7 cellular contexts compared by ENCODE assay signal in the genomic region with DNA sequence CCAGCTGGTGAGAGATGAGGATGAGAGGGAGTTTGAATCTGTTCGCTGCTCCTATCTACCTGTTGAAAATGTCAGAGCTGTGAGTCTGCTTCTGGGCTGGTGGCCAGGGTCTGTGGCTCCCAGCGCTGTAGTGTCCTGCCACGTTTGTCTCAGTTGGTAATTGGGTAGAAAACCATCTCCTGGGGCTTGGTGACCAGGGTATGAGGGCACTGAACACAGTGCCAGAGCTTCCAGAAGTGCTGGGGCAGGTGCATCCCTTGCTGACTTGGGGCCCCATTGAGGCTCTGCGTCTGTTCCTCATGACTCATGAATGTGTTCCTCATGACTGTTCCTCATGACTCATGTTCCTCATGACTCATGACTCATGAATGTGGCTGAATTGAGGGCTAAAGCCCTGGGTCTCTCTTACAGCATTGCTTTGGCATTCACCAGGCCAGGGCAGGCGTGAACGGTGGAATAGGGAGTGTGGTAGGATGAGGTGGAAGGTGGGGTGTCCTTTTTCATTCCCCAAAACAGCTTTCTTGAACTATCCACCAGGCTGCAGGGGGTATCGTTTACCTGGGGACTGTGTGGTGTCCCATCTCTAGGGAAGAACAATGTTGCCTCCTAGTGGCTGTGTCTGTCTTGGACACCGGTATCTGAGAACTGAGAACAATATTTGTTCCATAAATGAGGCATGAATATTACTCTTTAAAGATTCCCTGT.
A peak's percentile ranks its signal among the peaks of the same experiment; 100 is the strongest.
DNase-seq lines count a peak whose midpoint lies in the region; ATAC-seq, FAIRE-seq and TF ChIP-seq lines count a peak whose summit lies in the region.

No MANE protein-coding gene starts in this region.

- peak; percentile 100 for FAIRE-seq in G401.6 (lab: Jason Lieb, UNC)
- no peak for FAIRE-seq in GM12878 (lab: Jason Lieb, UNC)

- ATAC-seq in GM19452 (IDR thresholded peaks at IDR 0.05; ENCODE audit: unreplicated experiment), result peak; percentile 94
- peak; percentile 75 for ATAC-seq in HG03457 (IDR thresholded peaks at IDR 0.05; ENCODE audit: unreplicated experiment)
- ATAC-seq in Panc1, result peak; percentile 98
- ATAC-seq in GM12878, result peak; percentile 90

- H3K4me2 ChIP-seq in GM12878 (ENCODE audit: control insufficient read depth, insufficient read depth), result no peak overlapping the region

- H3K4me1 ChIP-seq in Panc1 (ENCODE audit: control insufficient read depth, insufficient read depth, low read length) (peaks cover 23% of the 10 kb centered on the region), GM12878 (ENCODE audit: control insufficient read depth, insufficient read depth, low read length) (no peaks in the 10 kb centered on the region)

- in situ Hi-C loops in Panc1 (cut with HindIII; ENCODE audit: low pct_unique_long_range_greater_than_20kb, low sequenced_read_pairs) (no loop called here), GM12878 (cut with MboI) (no loop called here)

- no peaks in the 10 kb centered on the region for H3K79me2 ChIP-seq in GM12878 (ENCODE audit: control insufficient read depth, insufficient read depth, low read length)

- SMC1A ChIA-PET in GM12878 (lab: Charles Lee; ENCODE audit: uncharacterized antibody, unreplicated experiment), result interaction anchor here (1.9 kb wide), 1 partner anchor 12 kb away, joined by 7 read pairs; no protein-coding TSS in a partner anchor

- TF ChIP-seq RAD21 in GM12878 (IDR thresholded peaks at IDR 0.05; ENCODE audit: insufficient read depth, low read depth, low read length), result peak; percentile 72

- H3K27ac ChIP-seq in Panc1 (ENCODE audit: low read length) (peak overlapping the region; percentile 80), GM12878 (ENCODE audit: control insufficient read depth, insufficient read depth) (no peak overlapping the region)

- no peak for TF ChIP-seq POLR2A in GM12878 (IDR thresholded peaks at IDR 0.05; ENCODE audit: low read depth, low read length)

- H2AFZ ChIP-seq in GM12878 (ENCODE audit: control insufficient read depth, low read depth, low read length), result no peak overlapping the region

- CTCF ChIA-PET in Panc1 (lab: Charles Lee) (interaction anchor here (0.9 to 1.1 kb wide), 2 partner anchors 256 to 327 kb away, joined by 3 to 7 read pairs; no protein-coding TSS in a partner anchor), GM12878 (lab: Yijun Ruan, JAX) (interaction anchor here (0.7 to 4.1 kb wide), 8 partner anchors 28 to 536 kb away, joined by 3 to 18 read pairs (median 3); no protein-coding TSS in a partner anchor)

- H3K4me3 ChIP-seq in Panc1 (ENCODE audit: low read depth in 2 of 2, low read length in 2 of 2) (no peak overlapping the region), GM12878 (no peak overlapping the region)

- POLR2A ChIA-PET in Panc1 (lab: Charles Lee), result interaction anchor here (0.6 kb wide), 1 partner anchor 909 kb away, joined by 4 read pairs; no protein-coding TSS in a partner anchor
- POLR2A ChIA-PET in GM12878 (lab: Charles Lee), result no interaction called here

- no peaks in the 10 kb centered on the region for H4K20me1 ChIP-seq in GM12878 (ENCODE audit: control insufficient read depth, insufficient read depth)

- WGBS in GM12878 (ENCODE audit: insufficient coverage, insufficient replicate concordance, low lambda C conversion rate, missing lambda C conversion rate), result 9% methylated on average over 8 of the region's 8 CpGs

- DNase-seq in Panc1 (ENCODE audit: low read depth, low spot score) (peak; percentile 97), GM12878 (ENCODE audit: low read depth, low spot score) (peak; percentile 31), islet precursor cell (peak; percentile 98)
- DNase-seq in stimulated activated CD8-positive, alpha-beta memory T cell treated with anti-CD3 and anti-CD28 coated beads, Interleukin-4, amount 100 ng/mL, for 48 hours, result peak; percentile 38

- peak; percentile 36 to 43; a peak in 1 of 4 replicates for TF ChIP-seq EP300 in GM12878 (IDR thresholded peaks at IDR 0.05; ENCODE audit: borderline replicate concordance in 1 of 2, control insufficient read depth in 1 of 2, low read depth in 2 of 2, low read length in 2 of 2)

- no TSS peak for BruUV-seq in Panc1 (replicated peaks; lab: Mats Ljungman, UMichigan)
- BruUV-seq in GM12878 (replicated peaks; lab: Mats Ljungman, UMichigan), result no TSS peak

- no peaks in the 10 kb centered on the region for H3K27me3 ChIP-seq in Panc1 (ENCODE audit: control insufficient read depth, insufficient read depth, low read length)
- H3K27me3 ChIP-seq in GM12878 (replicated peaks in 1 of 2; ENCODE audit: control insufficient read depth in 2 of 2, insufficient read depth in 2 of 2, low read length in 1 of 2), result no peaks in the 10 kb centered on the region

- H3K36me3 ChIP-seq in Panc1 (ENCODE audit: control insufficient read depth, insufficient read depth, low read length) (no peaks in the 10 kb centered on the region), GM12878 (ENCODE audit: control insufficient read depth in 2 of 2, insufficient read depth in 2 of 2, low read length in 1 of 2) (no peaks in the 10 kb centered on the region)

- RAD21 ChIA-PET in GM12878 (lab: Charles Lee; ENCODE audit: unreplicated experiment), result interaction anchor here (1.1 to 1.4 kb wide), 2 partner anchors 78 to 107 kb away, joined by 4 read pairs; no protein-coding TSS in a partner anchor

- intact Hi-C loops in Panc1 (cut with micrococcal nuclease; ENCODE audit: unreplicated experiment) (loop anchor here (5.0 to 10.0 kb wide), 2 partner anchors 105 to 532 kb away; partner anchors contain the start of gene FJX1), GM12878 (cut with micrococcal nuclease; ENCODE audit: unreplicated experiment) (loop anchor here (1.0 to 5.0 kb wide), 4 partner anchors 107 to 532 kb away; partner anchors contain the start of gene FJX1)

- H3K9me3 ChIP-seq in Panc1 (ENCODE audit: control insufficient read depth, insufficient read depth, low read depth, low read length) (no peaks in the 10 kb centered on the region; the same call in 1 of the 2 replicates), GM12878 (replicated peaks; ENCODE audit: control insufficient read depth, insufficient read depth, low read length) (no peaks in the 10 kb centered on the region)

- no peak overlapping the region for H3K9ac ChIP-seq in GM12878 (ENCODE audit: control insufficient read depth, insufficient read depth, low read length)

- TF ChIP-seq CTCF in Panc1 (IDR thresholded peaks at IDR 0.05), result peak; percentile 82
- TF ChIP-seq CTCF in GM12878 (IDR thresholded peaks at IDR 0.05 in 2 of 3, conservative IDR thresholded peaks at IDR 0.05 in 1 of 3; ENCODE audit: control insufficient read depth in 2 of 3, extremely low read depth in 1 of 3, insufficient read depth in 1 of 3, low read depth in 3 of 3, low read length in 3 of 3), result peak; percentile 48 to 62 (median 61); a peak in 5 of 6 replicates

TF ChIP-seq in GM12878, 131 proteins besides CTCF, POLR2A, EP300 and RAD21 (continues in another document):
- peak; percentile 71 for TF ChIP-seq RUNX3 (IDR thresholded peaks at IDR 0.05; ENCODE audit: low read length)
- TF ChIP-seq, protein P1, sequence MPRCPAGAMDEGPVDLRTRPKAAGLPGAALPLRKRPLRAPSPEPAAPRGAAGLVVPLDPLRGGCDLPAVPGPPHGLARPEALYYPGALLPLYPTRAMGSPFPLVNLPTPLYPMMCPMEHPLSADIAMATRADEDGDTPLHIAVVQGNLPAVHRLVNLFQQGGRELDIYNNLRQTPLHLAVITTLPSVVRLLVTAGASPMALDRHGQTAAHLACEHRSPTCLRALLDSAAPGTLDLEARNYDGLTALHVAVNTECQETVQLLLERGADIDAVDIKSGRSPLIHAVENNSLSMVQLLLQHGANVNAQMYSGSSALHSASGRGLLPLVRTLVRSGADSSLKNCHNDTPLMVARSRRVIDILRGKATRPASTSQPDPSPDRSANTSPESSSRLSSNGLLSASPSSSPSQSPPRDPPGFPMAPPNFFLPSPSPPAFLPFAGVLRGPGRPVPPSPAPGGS (IDR thresholded peaks at IDR 0.05; ENCODE audit: borderline replicate concordance, insufficient read depth, low read depth, low read length, poor library complexity, severe bottlenecking), result peak; percentile 67
- no peak for TF ChIP-seq HDAC6 (IDR thresholded peaks at IDR 0.05; ENCODE audit: unreplicated experiment)
- TF ChIP-seq JUNB (IDR thresholded peaks at IDR 0.05), result peak; percentile 89
- no peak for TF ChIP-seq ZNF622 (IDR thresholded peaks at IDR 0.05)
- TF ChIP-seq ZBED1 (IDR thresholded peaks at IDR 0.05; ENCODE audit: borderline replicate concordance), result peak; percentile 26; the same call in 1 of the 2 replicates
- TF ChIP-seq, protein P2, sequence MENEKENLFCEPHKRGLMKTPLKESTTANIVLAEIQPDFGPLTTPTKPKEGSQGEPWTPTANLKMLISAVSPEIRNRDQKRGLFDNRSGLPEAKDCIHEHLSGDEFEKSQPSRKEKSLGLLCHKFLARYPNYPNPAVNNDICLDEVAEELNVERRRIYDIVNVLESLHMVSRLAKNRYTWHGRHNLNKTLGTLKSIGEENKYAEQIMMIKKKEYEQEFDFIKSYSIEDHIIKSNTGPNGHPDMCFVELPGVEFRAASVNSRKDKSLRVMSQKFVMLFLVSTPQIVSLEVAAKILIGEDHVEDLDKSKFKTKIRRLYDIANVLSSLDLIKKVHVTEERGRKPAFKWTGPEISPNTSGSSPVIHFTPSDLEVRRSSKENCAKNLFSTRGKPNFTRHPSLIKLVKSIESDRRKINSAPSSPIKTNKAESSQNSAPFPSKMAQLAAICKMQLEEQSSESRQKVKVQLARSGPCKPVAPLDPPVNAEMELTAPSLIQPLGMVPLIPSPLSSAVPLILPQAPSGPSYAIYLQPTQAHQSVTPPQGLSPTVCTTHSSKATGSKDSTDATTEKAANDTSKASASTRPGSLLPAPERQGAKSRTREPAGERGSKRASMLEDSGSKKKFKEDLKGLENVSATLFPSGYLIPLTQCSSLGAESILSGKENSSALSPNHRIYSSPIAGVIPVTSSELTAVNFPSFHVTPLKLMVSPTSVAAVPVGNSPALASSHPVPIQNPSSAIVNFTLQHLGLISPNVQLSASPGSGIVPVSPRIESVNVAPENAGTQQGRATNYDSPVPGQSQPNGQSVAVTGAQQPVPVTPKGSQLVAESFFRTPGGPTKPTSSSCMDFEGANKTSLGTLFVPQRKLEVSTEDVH (IDR thresholded peaks at IDR 0.05; ENCODE audit: low read depth, partially characterized antibody), result no peak
- 0 out of 2 replicates have a peak, but pooled peaks have one; percentile 36 for TF ChIP-seq CREB1 (IDR thresholded peaks at IDR 0.05; ENCODE audit: low read depth)
- no peak for TF ChIP-seq KDM1A (IDR thresholded peaks at IDR 0.05; ENCODE audit: borderline replicate concordance)
- 0 out of 2 replicates have a peak, but pooled peaks have one; percentile 15 for TF ChIP-seq DPF2 (IDR thresholded peaks at IDR 0.05)
- TF ChIP-seq BCL11A (IDR thresholded peaks at IDR 0.05; ENCODE audit: low read depth, low read length), result no peak
- TF ChIP-seq SMC3 (IDR thresholded peaks at IDR 0.05; ENCODE audit: borderline replicate concordance, low read length), result peak; percentile 53
- TF ChIP-seq POLR2AphosphoS2 (IDR thresholded peaks at IDR 0.05; ENCODE audit: low read depth, low read length), result no peak
- peak; percentile 67; the same call in 1 of the 2 replicates for TF ChIP-seq CREM (IDR thresholded peaks at IDR 0.05; ENCODE audit: low read depth)

Comparison
In these comparisons a context has a peak if more than half of its experiments do, and no peak if none do; other contexts are left out.
1. DNase-seq: peak in every context shown above with its lines; median percentile 98 in islet precursor cell; 97 in Panc1; 38 in stimulated activated CD8-positive, alpha-beta memory T cell treated with anti-CD3 and anti-CD28 coated beads, Interleukin-4, amount 100 ng/mL, for 48 hours; 31 in GM12878.